ENCODE assay signal across 7 cellular contexts in genomic region chr10:91909178-91909677, GRCh38. TPM values are rescaled to one million over a fixed set of nuclear protein-coding genes. Genes with fewer than 3 reads are reported as not detected.
DNase-seq lines count a peak whose midpoint lies in the region; ATAC-seq and TF ChIP-seq lines count a peak whose summit lies in the region.

FGFBP3 (minus strand) TSS chr10:91909486; CDS start chr10:91908969, 517 bp downstream.

- no peaks in the 10 kb centered on the region for H3K9me3 ChIP-seq in liver (ENCODE audit: control insufficient read depth in 4 of 4, low read length in 3 of 4)

- peak within 1 kb of the TSS; percentile 70 for H3K4me3 ChIP-seq in NB4 (ENCODE audit: low read depth, low read length)
- H3K4me3 ChIP-seq in liver (ENCODE audit: low read depth in 1 of 3, low read length in 3 of 3): peak within 1 kb of the TSS; percentile 71 to 92 (median 72)

- TF ChIP-seq POLR2A in NB4 (IDR thresholded peaks at IDR 0.05; ENCODE audit: extremely low read depth, insufficient read length): no peak

- H3K27ac Mint-ChIP-seq in T-cell: peak within 1 kb of the TSS; percentile 82 to 92

- H3K4me3 Mint-ChIP-seq in T-cell: peak within 1 kb of the TSS; percentile 84 to 96 (median 90)

- H3K36me3 Mint-ChIP-seq in T-cell: no peaks in the 10 kb centered on the region

- no peaks in the 10 kb centered on the region for H3K9me3 Mint-ChIP-seq in T-cell

- H3K4me1 Mint-ChIP-seq in T-cell: peaks cover 25 to 29% (median 28%) of the 10 kb centered on the region in 3 donors

- H3K27ac ChIP-seq in cingulate gyrus (ENCODE audit: low read depth, low read length): peak within 1 kb of the TSS; percentile 54
- H3K27ac ChIP-seq in liver (ENCODE audit: low read depth in 1 of 2, low read length in 2 of 2): peak within 1 kb of the TSS; percentile 29 to 31

- ATAC-seq in T-cell (replicated peaks in 1 of 4) (peak; percentile 10 to 27 (median 20)), GM18858 (IDR thresholded peaks at IDR 0.05; ENCODE audit: unreplicated experiment) (no peak)
- ATAC-seq in stimulated activated naive CD8-positive, alpha-beta T cell treated with anti-CD3 and anti-CD28 coated beads, Interleukin-15, Interleukin-2, amounts not matched to agents 100 U/mL and 50 U/mL, for 24 hours: peak; percentile 54

- no peak for TF ChIP-seq RAD21 in liver (IDR thresholded peaks at IDR 0.05)

- no peaks in the 10 kb centered on the region for H3K27me3 ChIP-seq in liver (ENCODE audit: control insufficient read depth in 4 of 4, insufficient read depth in 4 of 4, low read length in 3 of 4)

- peaks cover 4 to 6% of the 10 kb centered on the region in 2 donors for H3K27me3 Mint-ChIP-seq in T-cell

- CTCF ChIA-PET in GM10248 (lab: Yijun Ruan, JAX) (interaction anchor here (1.2 kb wide), 1 partner anchor 14 kb away, joined by 3 read pairs; the partner anchor contains the start of gene BTAF1), T-cell (lab: Charles Lee) (interaction anchor here (0.6 to 3.1 kb wide), 7 partner anchors 8 to 611 kb away, joined by 3 to 21 read pairs (median 4); partner anchors contain the start of genes BTAF1 (in 1 of the 2) and TNKS2 (in 1 of the 2))

- peaks cover 0 to 16% (median 12%) of the 10 kb centered on the region in 4 donors for H3K4me1 ChIP-seq in liver (ENCODE audit: control insufficient read depth in 4 of 4, insufficient read depth in 4 of 4, low read length in 3 of 4)

- TF ChIP-seq CTCF in GM10248 (IDR thresholded peaks at IDR 0.05; ENCODE audit: control extremely low read depth, extremely low read depth, low read depth, missing control alignments): no peak
- TF ChIP-seq CTCF in NB4 (IDR thresholded peaks at IDR 0.05; ENCODE audit: low read depth, low read length): no peak
- no peak for TF ChIP-seq CTCF in liver (IDR thresholded peaks at IDR 0.05; ENCODE audit: low read depth, low read length, missing input control)

- peak within 1 kb of the TSS; percentile 3 to 62 for H3K9ac ChIP-seq in liver (ENCODE audit: low read depth in 1 of 2, low read length in 2 of 2)

- POLR2A ChIA-PET in GM10248 (lab: Yijun Ruan, JAX): no interaction called here
- POLR2A ChIA-PET in T-cell (lab: Charles Lee): interaction anchor here (1.0 to 1.6 kb wide), 2 partner anchors 13 to 15 kb away, joined by 3 to 8 read pairs; partner anchors contain the start of gene BTAF1 (in 1 of the 2)

- DNase-seq in GM10248 (ENCODE audit: extremely low spot score) (peak; percentile 37), NB4 (ENCODE audit: low read depth) (peak; percentile 93), T-cell (peak in 12 of 34 experiments; percentile 3 to 26 (median 9))
- peak; percentile 57 for DNase-seq in stimulated activated naive CD8-positive, alpha-beta T cell treated with anti-CD3 and anti-CD28 coated beads, Interleukin-15, Interleukin-2, amounts not matched to agents 100 U/mL and 50 U/mL, for 24 hours

- under 1% methylated on average over 16 of the region's 16 CpGs for WGBS in liver

- no peaks in the 10 kb centered on the region for H3K36me3 ChIP-seq in liver (ENCODE audit: control insufficient read depth in 4 of 4, insufficient read depth in 3 of 4, low read depth in 1 of 4, low read length in 3 of 4)

TF ChIP-seq in liver, 16 proteins besides CTCF, POLR2A, EP300 and RAD21:
- TF ChIP-seq ZBTB33 (IDR thresholded peaks at IDR 0.05): no peak
- no peak for TF ChIP-seq HNF4G (IDR thresholded peaks at IDR 0.05)
- no peak for TF ChIP-seq RXRA (IDR thresholded peaks at IDR 0.05)
- TF ChIP-seq FOXA2 (IDR thresholded peaks at IDR 0.05): no peak
- no peak for TF ChIP-seq GABPA (IDR thresholded peaks at IDR 0.05 in 1 of 2, conservative IDR thresholded peaks at IDR 0.05 in 1 of 2)
- TF ChIP-seq EGR1 (IDR thresholded peaks at IDR 0.05; ENCODE audit: low read depth in 2 of 2): no peak
- TF ChIP-seq TAF1 (conservative IDR thresholded peaks at IDR 0.05): no peak
- TF ChIP-seq FOXA1 (IDR thresholded peaks at IDR 0.05): no peak
- no peak for TF ChIP-seq JUND (IDR thresholded peaks at IDR 0.05)
- TF ChIP-seq SP1 (IDR thresholded peaks at IDR 0.05): no peak
- TF ChIP-seq MAX (IDR thresholded peaks at IDR 0.05): no peak
- no peak for TF ChIP-seq NR2F2 (IDR thresholded peaks at IDR 0.05)
- no peak for TF ChIP-seq HNF4A (conservative IDR thresholded peaks at IDR 0.05)
- no peak for TF ChIP-seq REST (IDR thresholded peaks at IDR 0.05)
- no peak for TF ChIP-seq ATF3 (IDR thresholded peaks at IDR 0.05)

RNA-seq across cellular contexts. Expression of gene FGFBP3, which starts in this region (rescaled TPM):
- total RNA-seq in T-cell (1 to 10 TPM in 4 of 5 donors, under 1 TPM in 1; 0.98 to 6.7 (median 5.9) TPM), liver (under 1 TPM; 0.25 to 0.37 TPM)
- under 1 TPM; 0.08 to 0.14 TPM for polyA plus RNA-seq in liver
